Comparison of ENCODE assay signal across 8 cellular contexts in genomic region chr6:136226027-136226673, GRCh38. TPM values are rescaled to one million over a fixed set of nuclear protein-coding genes. Genes with fewer than 3 reads are reported as not detected.
DNase-seq lines count a peak whose midpoint lies in the region; ATAC-seq, FAIRE-seq and TF ChIP-seq lines count a peak whose summit lies in the region.

No MANE protein-coding gene starts in this region.

- no peak overlapping the region for H3K23ac ChIP-seq in neuronal stem cell (ENCODE audit: low read depth, low read length, poor library complexity)

- TF ChIP-seq POLR2A in transverse colon (IDR thresholded peaks at IDR 0.05) = no peak

- H3K4ac ChIP-seq in neuronal stem cell (ENCODE audit: low read length) = no peak overlapping the region

- H2AK5ac ChIP-seq in neuronal stem cell (ENCODE audit: low read depth, low read length) = no peak overlapping the region

- H2AFZ ChIP-seq in PC-9 (peak overlapping the region; percentile 80), neuronal stem cell (ENCODE audit: low read length) (peak overlapping the region; percentile 54)

- peak overlapping the region; percentile 16 to 60 for H3K4me3 Mint-ChIP-seq in activated T-cell treated with anti-CD3 and anti-CD28 coated beads, Interleukin-2, amount 50 U/mL, for 72 hours

- H3K27me3 Mint-ChIP-seq in activated T-cell treated with anti-CD3 and anti-CD28 coated beads, Interleukin-2, amount 50 U/mL, for 72 hours (ENCODE audit: low read depth) = no peaks in the 10 kb centered on the region

- FAIRE-seq in GM19239 (lab: Jason Lieb, UNC) = peak; percentile 75

- no peaks in the 10 kb centered on the region for H3K79me2 ChIP-seq in PC-9 (ENCODE audit: low read depth)

- H4K8ac ChIP-seq in neuronal stem cell (ENCODE audit: low read depth, low read length) = no peak overlapping the region

- H3K27me3 ChIP-seq in PC-9 (ENCODE audit: insufficient read depth, low read depth) (no peaks in the 10 kb centered on the region), neuronal stem cell (ENCODE audit: control insufficient read depth in 3 of 3, insufficient read depth in 3 of 3, low read depth in 1 of 3, low read length in 3 of 3) (no peaks in the 10 kb centered on the region), transverse colon (no peaks in the 10 kb centered on the region)

- BruUV-seq in PC-9 (replicated peaks; lab: Mats Ljungman, UMichigan) = no TSS peak

- H3K4me2 ChIP-seq in PC-9 (peak overlapping the region; percentile 73), neuronal stem cell (ENCODE audit: insufficient read depth, low read length, poor library complexity, severe bottlenecking) (no peak overlapping the region)

- TF ChIP-seq EP300 in transverse colon (IDR thresholded peaks at IDR 0.05; ENCODE audit: low read depth) = no peak

- intact Hi-C loops in PC-9 (cut with micrococcal nuclease; ENCODE audit: unreplicated experiment) (loop anchor here (1.0 kb wide), 4 partner anchors 550 to 775 kb away; no protein-coding TSS in a partner anchor), transverse colon (cut with DNase I; ENCODE audit: low total_unique reads) (loop anchor here (10.0 kb wide), 2 partner anchors 691 to 721 kb away; no protein-coding TSS in a partner anchor)

- H3K27ac ChIP-seq in C4-2B (no peak overlapping the region), PC-9 (peak overlapping the region; percentile 69), neuronal stem cell (replicated peaks; ENCODE audit: low read length) (no peak overlapping the region), transverse colon (peak overlapping the region; percentile 6 to 69 (median 49))

- H2BK15ac ChIP-seq in neuronal stem cell (ENCODE audit: low read length) = no peak overlapping the region

- H3K18ac ChIP-seq in neuronal stem cell (ENCODE audit: low read length) = no peak overlapping the region

- peaks cover 10 to 14% of the 10 kb centered on the region in 2 donors for H3K36me3 Mint-ChIP-seq in activated T-cell treated with anti-CD3 and anti-CD28 coated beads, Interleukin-2, amount 50 U/mL, for 72 hours (ENCODE audit: insufficient read depth in 2 of 2)

- peak overlapping the region; percentile 80 for H3K27ac Mint-ChIP-seq in activated T-cell treated with anti-CD3 and anti-CD28 coated beads, Interleukin-2, amount 50 U/mL, for 72 hours

- H3K14ac ChIP-seq in neuronal stem cell (ENCODE audit: low read length) = no peak overlapping the region

- no peaks in the 10 kb centered on the region for H3K79me1 ChIP-seq in neuronal stem cell (ENCODE audit: low read depth, low read length)

- H4K20me1 ChIP-seq in PC-9 (ENCODE audit: insufficient read depth) = no peaks in the 10 kb centered on the region

- H3F3A ChIP-seq in PC-9 (ENCODE audit: insufficient read depth, low read depth) = no peaks in the 10 kb centered on the region

- POLR2A ChIA-PET in PC-9 (lab: Charles Lee; ENCODE audit: unreplicated experiment) = no interaction called here

- no peak overlapping the region for H4K91ac ChIP-seq in neuronal stem cell (ENCODE audit: low read depth, low read length, poor library complexity)

- H3K9ac ChIP-seq in neuronal stem cell (ENCODE audit: low read depth, low read length, poor library complexity) = no peak overlapping the region

- CTCF ChIA-PET in PC-9 (lab: Charles Lee) = interaction anchor here (0.6 to 1.7 kb wide), 2 partner anchors 691 to 1081 kb away, joined by 3 to 7 read pairs; no protein-coding TSS in a partner anchor

- no CpG with 5 or more reads among the region's 12 CpGs for WGBS in neuronal stem cell (ENCODE audit: extremely low coverage in 2 of 2, insufficient read length in 2 of 2, insufficient replicate concordance in 1 of 2), 2 donors
- WGBS in transverse colon (ENCODE audit: low coverage in 1 of 2), 2 donors = 22 to 24% methylated on average over 11 to 12 of the region's 12 CpGs

- no peaks in the 10 kb centered on the region for H3K9me2 ChIP-seq in PC-9 (ENCODE audit: insufficient read depth)

- peaks cover 6% of the 10 kb centered on the region for H3K4me1 ChIP-seq in PC-9 (replicated peaks; ENCODE audit: insufficient read depth)
- H3K4me1 ChIP-seq in neuronal stem cell (ENCODE audit: control insufficient read depth in 2 of 2, insufficient read depth in 1 of 2, low read depth in 1 of 2, low read length in 2 of 2) = no peaks in the 10 kb centered on the region
- H3K4me1 ChIP-seq in transverse colon = peaks cover 4 to 20% (median 9%) of the 10 kb centered on the region in 4 donors

- peaks cover 19% of the 10 kb centered on the region for H3K4me1 Mint-ChIP-seq in activated T-cell treated with anti-CD3 and anti-CD28 coated beads, Interleukin-2, amount 50 U/mL, for 72 hours (ENCODE audit: low read depth)

- H2BK12ac ChIP-seq in neuronal stem cell (ENCODE audit: low read length) = no peak overlapping the region

- H3K9me3 ChIP-seq in PC-9 (ENCODE audit: insufficient read depth, low read depth) (peaks cover 5% of the 10 kb centered on the region; the same call in 1 of the 2 replicates), neuronal stem cell (replicated peaks in 1 of 2; ENCODE audit: control insufficient read depth in 2 of 2, insufficient read depth in 1 of 2, low read depth in 1 of 2, low read length in 2 of 2) (peaks cover 0 to 3% of the 10 kb centered on the region in 2 donors), transverse colon (no peaks in the 10 kb centered on the region)

- in situ Hi-C loops in transverse colon (cut with MboI; ENCODE audit: low pct_ligation_motif_present in 1 of 4, low pct_unique_long_range_greater_than_20kb in 1 of 4, low sequenced_read_pairs in 3 of 4) = loop anchor here in 2 of 4 donors (10.0 kb wide), 1 partner anchor 691 kb away; no protein-coding TSS in a partner anchor

- no peak overlapping the region for H2BK5ac ChIP-seq in neuronal stem cell (ENCODE audit: low read length)

- peak overlapping the region; percentile 49 for H3K4me3 ChIP-seq in PC-9
- H3K4me3 ChIP-seq in fibroblast of mammary gland (ENCODE audit: control insufficient read depth, low read depth, low read length) = no peak overlapping the region
- H3K4me3 ChIP-seq in neuronal stem cell (ENCODE audit: low read length in 2 of 2) = no peak overlapping the region
- H3K4me3 ChIP-seq in transverse colon = peak overlapping the region in 2 of 4 donors; percentile 10 to 47

- peaks cover 4 to 5% of the 10 kb centered on the region in 2 donors for H3K9me3 Mint-ChIP-seq in activated T-cell treated with anti-CD3 and anti-CD28 coated beads, Interleukin-2, amount 50 U/mL, for 72 hours

- no peak overlapping the region for H2BK120ac ChIP-seq in neuronal stem cell (ENCODE audit: low read depth, low read length)

- ATAC-seq in HG03571 (IDR thresholded peaks at IDR 0.05; ENCODE audit: unreplicated experiment) = peak; percentile 85
- ATAC-seq in activated T-cell treated with anti-CD3 and anti-CD28 coated beads, Interleukin-2, amount 50 U/mL, for 72 hours (replicated peaks in 1 of 2) = peak; percentile 75 to 76

- TF ChIP-seq CTCF in C4-2B (conservative IDR thresholded peaks at IDR 0.05) = peak; percentile 100
- TF ChIP-seq CTCF in PC-9 (conservative IDR thresholded peaks at IDR 0.05) = peak; percentile 100
- peak; percentile 100 for TF ChIP-seq CTCF in fibroblast of mammary gland (conservative IDR thresholded peaks at IDR 0.05; ENCODE audit: control insufficient read depth, insufficient read depth, low read depth, low read length)
- peak; percentile 99 to 100 (median 100) for TF ChIP-seq CTCF in transverse colon (IDR thresholded peaks at IDR 0.05)

- DNase-seq in GM19239 (ENCODE audit: insufficient read length, low spot score) (peak; percentile 18), PC-9 (peak; percentile 36 to 52), fibroblast of mammary gland (ENCODE audit: low read depth) (peak; percentile 72), neuronal stem cell (ENCODE audit: low spot score) (peak; percentile 42), transverse colon (peak; percentile 60)
- DNase-seq in activated T-cell treated with anti-CD3 and anti-CD28 coated beads, Interleukin-2, amount 50 U/mL, for 72 hours = peak; percentile 49 to 59

- H3K36me3 ChIP-seq in PC-9 (ENCODE audit: low read depth) (no peaks in the 10 kb centered on the region), neuronal stem cell (replicated peaks in 1 of 2; ENCODE audit: control insufficient read depth in 2 of 2, insufficient read depth in 2 of 2, low read length in 2 of 2) (peaks cover 0 to 6% of the 10 kb centered on the region in 2 donors), transverse colon (no peaks in the 10 kb centered on the region)

RNA-seq across cellular contexts. Expression of gene MTFR2, which starts 24.0 kb away (rescaled TPM):
- total RNA-seq in PC-9 (2021) = 10.5 and 12.6 TPM in 2 replicates
- 10 to 100 TPM; 29.4 to 34.3 TPM for total RNA-seq in activated T-cell treated with anti-CD3 and anti-CD28 coated beads, Interleukin-2, amount 50 U/mL, for 72 hours
- polyA plus RNA-seq in neuronal stem cell (2013, experiment 1 of 2) = 7.3 TPM
- polyA plus RNA-seq in neuronal stem cell (2013, experiment 2 of 2) = 7.6 TPM
- total RNA-seq in transverse colon = 1 to 10 TPM in 2 of 4 donors, under 1 TPM in 1, not detected in 1; 0.68 to 5.8 (median 1.4) TPM

Comparison
In these comparisons a context has a peak if more than half of its experiments do, and no peak if none do; other contexts are left out.
1. H3K27ac ChIP-seq: peak in PC-9 (single experiment) and transverse colon (4 of 4); none in C4-2B (single experiment) and neuronal stem cell (single experiment).
2. DNase-seq: peak in every context shown above with its lines; median percentile 72 in fibroblast of mammary gland; 60 in transverse colon; 54 in activated T-cell treated with anti-CD3 and anti-CD28 coated beads, Interleukin-2, amount 50 U/mL, for 72 hours; 44 in PC-9; 42 in neuronal stem cell; 18 in GM19239.
3. Peak in every context shown above with its lines, with median percentiles within 50 percentile points of each other: CTCF ChIP-seq.